In genomic region chr3:187027531-187027936, GRCh38 we compare ENCODE assay signal across 12 cellular contexts.
DNase-seq lines count a peak whose midpoint lies in the region; ATAC-seq, FAIRE-seq and TF ChIP-seq lines count a peak whose summit lies in the region.
"Had no signal": no experiment of that assay in that cellular context is flagged by ENCODE, and none has a peak within 500 bp of the region (broad histone marks: within the 10 kb centered on the region; RNA-seq: fewer than 3 reads in every experiment).

No MANE protein-coding gene starts in this region.

- H3K9me3 ChIP-seq in ovary, result no peaks in the 10 kb centered on the region
- H3K9me3 ChIP-seq: vagina had no signal

- no peaks in the 10 kb centered on the region for H3K4me1 ChIP-seq in ovary (ENCODE audit: insufficient read depth)
- H3K4me1 ChIP-seq: vagina had no signal

- H3K36me3 Mint-ChIP-seq in T-helper 1 cell treated with Interleukin-12 subunit alpha and Interleukin-12 subunit beta and Interleukin-4 antibody, amounts not matched to agents 30 μg/mL and 1 μg/mL, for 36 hours (ENCODE audit: low read depth), result peaks cover 43% of the 10 kb centered on the region
- H3K36me3 Mint-ChIP-seq in activated naive CD4-positive, alpha-beta T cell treated with anti-CD3 and anti-CD28 coated beads, Interleukin-2, amount 10 ng/mL, durations not matched to agents 7 days and 5 days, result peaks cover 57% of the 10 kb centered on the region

- H3K27me3 ChIP-seq in ovary, result no peaks in the 10 kb centered on the region
- H3K27me3 ChIP-seq: vagina had no signal

- peak overlapping the region; percentile 89 for H3K4me3 Mint-ChIP-seq in T-helper 1 cell treated with Interleukin-12 subunit alpha and Interleukin-12 subunit beta and Interleukin-4 antibody, amounts not matched to agents 30 μg/mL and 1 μg/mL, for 36 hours
- peak overlapping the region; percentile 85 for H3K4me3 Mint-ChIP-seq in activated naive CD4-positive, alpha-beta T cell treated with anti-CD3 and anti-CD28 coated beads, Interleukin-2, amount 10 ng/mL, durations not matched to agents 7 days and 5 days

- DNase-seq in activated naive CD4-positive, alpha-beta T cell treated with anti-CD3 and anti-CD28 coated beads, Interleukin-2, amount 10 ng/mL, durations not matched to agents 7 days and 5 days, result peak; percentile 87
- DNase-seq in stimulated activated CD8-positive, alpha-beta memory T cell treated with anti-CD3 and anti-CD28 coated beads, Interleukin-12 subunit alpha, Interleukin-12 subunit beta, amount 100 ng/mL, for 4 hours (ENCODE audit: low read depth), result peak; percentile 38
- DNase-seq in dedifferentiated amniotic fluid mesenchymal stem cell (ENCODE audit: extremely low spot score) (no peak), frontal cortex (ENCODE audit: low spot score in 2 of 2) (no peak), ovary (no peak)
- DNase-seq: GDM1, NCI-H1092 had no signal

- no peak for TF ChIP-seq CTCF in ovary (IDR thresholded peaks at IDR 0.05)

- H3K36me3 ChIP-seq in ovary, result no peaks in the 10 kb centered on the region
- H3K36me3 ChIP-seq: vagina had no signal

- no peaks in the 10 kb centered on the region for H3K27me3 Mint-ChIP-seq in T-helper 1 cell treated with Interleukin-12 subunit alpha and Interleukin-12 subunit beta and Interleukin-4 antibody, amounts not matched to agents 30 μg/mL and 1 μg/mL, for 36 hours (ENCODE audit: low read depth)
- no peaks in the 10 kb centered on the region for H3K27me3 Mint-ChIP-seq in activated naive CD4-positive, alpha-beta T cell treated with anti-CD3 and anti-CD28 coated beads, Interleukin-2, amount 10 ng/mL, durations not matched to agents 7 days and 5 days

- CTCF ChIA-PET in activated naive CD4-positive, alpha-beta T cell treated with anti-CD3 and anti-CD28 coated beads, Interleukin-2, amount 10 ng/mL, durations not matched to agents 7 days and 5 days (lab: Charles Lee), result interaction anchor here (0.6 to 4.1 kb wide), 11 partner anchors 12 to 178 kb away, joined by 3 to 35 read pairs (median 4); no protein-coding TSS in a partner anchor

- TF ChIP-seq EP300 in ovary (IDR thresholded peaks at IDR 0.05), result no peak

- peak overlapping the region; percentile 89 for H3K27ac Mint-ChIP-seq in T-helper 1 cell treated with Interleukin-12 subunit alpha and Interleukin-12 subunit beta and Interleukin-4 antibody, amounts not matched to agents 30 μg/mL and 1 μg/mL, for 36 hours
- peak overlapping the region; percentile 96 for H3K27ac Mint-ChIP-seq in activated naive CD4-positive, alpha-beta T cell treated with anti-CD3 and anti-CD28 coated beads, Interleukin-2, amount 10 ng/mL, durations not matched to agents 7 days and 5 days

- no peak for TF ChIP-seq POLR2A in ovary (IDR thresholded peaks at IDR 0.05)

- ATAC-seq in GM18907 (IDR thresholded peaks at IDR 0.05; ENCODE audit: unreplicated experiment) (peak; percentile 20), GM18858 (IDR thresholded peaks at IDR 0.05; ENCODE audit: unreplicated experiment) (no peak)

- H3K4me1 Mint-ChIP-seq in T-helper 1 cell treated with Interleukin-12 subunit alpha and Interleukin-12 subunit beta and Interleukin-4 antibody, amounts not matched to agents 30 μg/mL and 1 μg/mL, for 36 hours (ENCODE audit: low read depth), result peaks cover 62% of the 10 kb centered on the region
- H3K4me1 Mint-ChIP-seq in activated naive CD4-positive, alpha-beta T cell treated with anti-CD3 and anti-CD28 coated beads, Interleukin-2, amount 10 ng/mL, durations not matched to agents 7 days and 5 days, result peaks cover 70% of the 10 kb centered on the region

- peaks cover 15% of the 10 kb centered on the region for H3K9me3 Mint-ChIP-seq in T-helper 1 cell treated with Interleukin-12 subunit alpha and Interleukin-12 subunit beta and Interleukin-4 antibody, amounts not matched to agents 30 μg/mL and 1 μg/mL, for 36 hours
- H3K9me3 Mint-ChIP-seq in activated naive CD4-positive, alpha-beta T cell treated with anti-CD3 and anti-CD28 coated beads, Interleukin-2, amount 10 ng/mL, durations not matched to agents 7 days and 5 days, result peaks cover 9% of the 10 kb centered on the region

- FAIRE-seq in frontal cortex (lab: Jason Lieb, UNC), result no peak
- FAIRE-seq: colon had no signal

- intact Hi-C loops in ovary (cut with DNase I), result no loop called here

- H3K4me3 ChIP-seq in ovary, result no peak overlapping the region
- H3K4me3 ChIP-seq: vagina had no signal

- H3K27ac ChIP-seq in ovary, result no peak overlapping the region
- H3K27ac ChIP-seq: vagina had no signal

- 84 to 90% (median 89%) methylated on average over 7 of the region's 7 CpGs for WGBS in ovary, 3 donors

Comparison
In these comparisons a context has a peak if more than half of its experiments do, and no peak if none do; other contexts are left out.
1. DNase-seq: peak in activated naive CD4-positive, alpha-beta T cell treated with anti-CD3 and anti-CD28 coated beads, Interleukin-2, amount 10 ng/mL, durations not matched to agents 7 days and 5 days (single experiment) and stimulated activated CD8-positive, alpha-beta memory T cell treated with anti-CD3 and anti-CD28 coated beads, Interleukin-12 subunit alpha, Interleukin-12 subunit beta, amount 100 ng/mL, for 4 hours (single experiment); none in dedifferentiated amniotic fluid mesenchymal stem cell (single experiment), frontal cortex (0 of 2) and ovary (0 of 5).